ENCODE assay signal across 8 cellular contexts in the genomic region with DNA sequence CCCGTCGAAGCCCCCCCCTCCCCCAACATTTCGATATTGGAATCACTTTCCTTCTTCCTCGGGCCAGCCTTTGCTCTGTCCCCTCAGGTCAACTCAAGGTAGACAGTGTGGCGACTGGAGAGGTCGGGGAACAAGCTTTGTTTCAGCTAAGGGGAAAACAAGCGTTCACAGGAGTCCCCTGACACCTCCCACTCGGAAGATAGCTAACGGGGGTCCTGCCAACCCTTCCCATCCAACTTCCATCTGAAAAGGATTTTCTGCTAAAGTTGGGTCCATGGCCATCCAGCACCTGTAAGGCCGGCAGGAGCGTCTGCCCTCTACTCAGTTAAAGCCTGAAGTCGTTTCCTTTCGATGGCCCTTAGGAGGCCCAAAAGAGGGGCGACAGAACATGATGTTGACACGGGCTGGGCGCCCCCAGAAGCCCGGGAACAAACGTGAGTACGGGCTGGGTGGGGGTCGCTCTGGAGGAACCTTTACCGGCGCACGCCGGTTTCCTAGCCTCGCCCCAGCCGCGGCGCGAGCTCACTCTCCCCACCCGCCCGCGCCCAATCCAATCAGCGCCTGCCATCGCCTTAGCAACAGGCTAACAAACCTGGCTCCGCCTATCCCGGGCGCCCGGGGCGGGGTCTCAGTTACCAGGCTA. TPM values are rescaled to one million over a fixed set of nuclear protein-coding genes. Genes with fewer than 3 reads are reported as not detected.
DNase-seq lines count a peak whose midpoint lies in the region; ATAC-seq and TF ChIP-seq lines count a peak whose summit lies in the region.

No MANE protein-coding gene starts in this region.

- no peak overlapping the region for H2AFZ ChIP-seq in OCI-LY3 (ENCODE audit: low read depth, low read length)

- H3K9ac ChIP-seq in OCI-LY3 (ENCODE audit: low read length), result peak overlapping the region; percentile 98
- peak overlapping the region; percentile 99 to 100 for H3K9ac ChIP-seq in mucosa of rectum (ENCODE audit: low read depth in 1 of 2, low read length in 2 of 2)

- H3K4me3 ChIP-seq in OCI-LY3 (ENCODE audit: low read length), result peak overlapping the region; percentile 96
- peak overlapping the region; percentile 90 for H3K4me3 ChIP-seq in epithelial cell of proximal tubule (ENCODE audit: low read depth, low read length)
- peak overlapping the region; percentile 91 to 99 for H3K4me3 ChIP-seq in mucosa of rectum (ENCODE audit: low read length in 2 of 2)

- no peaks in the 10 kb centered on the region for H4K20me1 ChIP-seq in OCI-LY3 (ENCODE audit: insufficient read depth, low read length)

- H3K27ac ChIP-seq in OCI-LY3 (ENCODE audit: low read length) (peak overlapping the region; percentile 97), mucosa of rectum (ENCODE audit: low read depth in 2 of 2, low read length in 2 of 2) (peak overlapping the region; percentile 98 to 99)

- H3K36me3 ChIP-seq in OCI-LY3 (replicated peaks; ENCODE audit: low read depth, low read length), result peaks cover 21% of the 10 kb centered on the region
- H3K36me3 ChIP-seq in mucosa of rectum (ENCODE audit: control insufficient read depth in 2 of 2, insufficient read depth in 2 of 2, low read length in 2 of 2), result peaks cover 5 to 14% of the 10 kb centered on the region in 2 donors

- no peaks in the 10 kb centered on the region for H3K27me3 ChIP-seq in OCI-LY3 (ENCODE audit: low read depth, low read length)
- H3K27me3 ChIP-seq in mucosa of rectum (ENCODE audit: control insufficient read depth in 2 of 2, insufficient read depth in 2 of 2, low read length in 2 of 2), result no peaks in the 10 kb centered on the region

- peak overlapping the region; percentile 81 for H3K4me2 ChIP-seq in OCI-LY3 (ENCODE audit: low read length)

- ATAC-seq in GM21529 (IDR thresholded peaks at IDR 0.05; ENCODE audit: unreplicated experiment), result peak; percentile 46

- TF ChIP-seq CTCF in OCI-LY3 (IDR thresholded peaks at IDR 0.05; ENCODE audit: low read depth, low read length), result no peak
- TF ChIP-seq CTCF in epithelial cell of proximal tubule (conservative IDR thresholded peaks at IDR 0.05; ENCODE audit: low read depth, low read length), result no peak

- H3K4me1 ChIP-seq in OCI-LY3 (ENCODE audit: low read length) (peaks cover 11% of the 10 kb centered on the region), mucosa of rectum (ENCODE audit: control insufficient read depth in 2 of 2, insufficient read depth in 2 of 2, low read length in 2 of 2) (peaks cover 10% of the 10 kb centered on the region in 2 donors)

- H3K79me2 ChIP-seq in OCI-LY3 (ENCODE audit: low read length), result peaks cover 57% of the 10 kb centered on the region

- H3K9me3 ChIP-seq in OCI-LY3 (ENCODE audit: insufficient read depth, low read length), result no peaks in the 10 kb centered on the region
- no peaks in the 10 kb centered on the region for H3K9me3 ChIP-seq in mucosa of rectum (ENCODE audit: control insufficient read depth in 2 of 2, low read length in 2 of 2)

- DNase-seq in DMS 273 (lab: John Stamatoyannopoulos, UW; ENCODE audit: unreplicated experiment), result peak; percentile 99
- DNase-seq in HuH-7.5 (ENCODE audit: low spot score), result peak; percentile 93
- peak; percentile 95 for DNase-seq in activated T-cell treated with anti-CD3 and anti-CD28 coated beads for 48 hours (ENCODE audit: low read depth)
- DNase-seq in epithelial cell of proximal tubule (ENCODE audit: low read depth), result no peak
- DNase-seq in stimulated activated CD8-positive, alpha-beta memory T cell treated with anti-CD3 and anti-CD28 coated beads, Interleukin-4, amount 100 ng/mL, for 24 hours (ENCODE audit: low read depth), result peak; percentile 97

RNA-seq across cellular contexts. Expression of gene ARRDC3, which starts 2.5 kb away (rescaled TPM):
- total RNA-seq in epithelial cell of proximal tubule, result 21.5 and 34.2 TPM in 2 replicates
